Comparison of ENCODE assay signal across 20 cellular contexts in genomic region chr16:4241601-4242270, GRCh38. TPM values are rescaled to one million over a fixed set of nuclear protein-coding genes. Genes with fewer than 3 reads are reported as not detected.
DNase-seq lines count a peak whose midpoint lies in the region; ATAC-seq and TF ChIP-seq lines count a peak whose summit lies in the region.
"Had no signal": no experiment of that assay in that cellular context is flagged by ENCODE, and none has a peak within 500 bp of the region (broad histone marks: within the 10 kb centered on the region; RNA-seq: fewer than 3 reads in every experiment).

SRL (minus strand) TSS chr16:4242080; CDS start chr16:4242067, 13 bp downstream.

- peak within 1 kb of the TSS; percentile 53 for H3K27ac Mint-ChIP-seq in neural progenitor cell
- no peak within 1 kb of the TSS for H3K27ac Mint-ChIP-seq in stimulated activated naive B cell treated with anti-CD40 and anti-IgM and Interleukin-4, amounts not matched to agents 10 μg/mL and 1 μg/mL and 100 μg/mL, for 72 hours
- H3K27ac Mint-ChIP-seq in WTC11 = no peak within 1 kb of the TSS
- H3K27ac Mint-ChIP-seq: CD4-positive, alpha-beta T cell; memory B cell had no signal

- peaks cover 5% of the 10 kb centered on the region for H3K9me3 Mint-ChIP-seq in neural progenitor cell
- H3K9me3 Mint-ChIP-seq in stimulated activated naive B cell treated with anti-CD40 and anti-IgM and Interleukin-4, amounts not matched to agents 10 μg/mL and 1 μg/mL and 100 μg/mL, for 72 hours = no peaks in the 10 kb centered on the region
- H3K9me3 Mint-ChIP-seq in WTC11 = peaks cover 11% of the 10 kb centered on the region
- H3K9me3 Mint-ChIP-seq: CD4-positive, alpha-beta T cell; memory B cell had no signal

- H3K4me1 Mint-ChIP-seq in neural progenitor cell (peaks cover 32% of the 10 kb centered on the region), WTC11 (peaks cover 25% of the 10 kb centered on the region)
- H3K4me1 Mint-ChIP-seq in stimulated activated naive B cell treated with anti-CD40 and anti-IgM and Interleukin-4, amounts not matched to agents 10 μg/mL and 1 μg/mL and 100 μg/mL, for 72 hours = peaks cover 0 to 4% of the 10 kb centered on the region in 2 donors
- H3K4me1 Mint-ChIP-seq: memory B cell had no signal

- peak within 1 kb of the TSS; percentile 40 to 61 (median 52) for H3K4me3 ChIP-seq in heart right ventricle
- no peak within 1 kb of the TSS for H3K4me3 ChIP-seq in neural progenitor cell
- H3K4me3 ChIP-seq: testis had no signal

- H4K20me1 ChIP-seq in neural progenitor cell (ENCODE audit: low read depth) = no peaks in the 10 kb centered on the region

- WGBS in heart right ventricle, 2 donors = 39 to 49% methylated on average over 20 of the region's 20 CpGs

- H3K27me3 ChIP-seq in heart right ventricle = no peaks in the 10 kb centered on the region
- no peaks in the 10 kb centered on the region for H3K27me3 ChIP-seq in neural progenitor cell
- H3K27me3 ChIP-seq: testis had no signal

- TF ChIP-seq CTCF in heart right ventricle (IDR thresholded peaks at IDR 0.05) (no peak), neural progenitor cell (IDR thresholded peaks at IDR 0.05) (no peak), WTC11 (IDR thresholded peaks at IDR 0.05) (no peak)

- H3K36me3 ChIP-seq in heart right ventricle (no peaks in the 10 kb centered on the region), neural progenitor cell (no peaks in the 10 kb centered on the region)

- H3K4me3 Mint-ChIP-seq in neural progenitor cell = no peak within 1 kb of the TSS
- H3K4me3 Mint-ChIP-seq in stimulated activated naive B cell treated with anti-CD40 and anti-IgM and Interleukin-4, amounts not matched to agents 10 μg/mL and 1 μg/mL and 100 μg/mL, for 72 hours = no peak within 1 kb of the TSS
- H3K4me3 Mint-ChIP-seq in WTC11 = no peak within 1 kb of the TSS
- H3K4me3 Mint-ChIP-seq: CD4-positive, alpha-beta T cell; memory B cell had no signal

- no peaks in the 10 kb centered on the region for H3K36me3 Mint-ChIP-seq in neural progenitor cell
- no peaks in the 10 kb centered on the region for H3K36me3 Mint-ChIP-seq in stimulated activated naive B cell treated with anti-CD40 and anti-IgM and Interleukin-4, amounts not matched to agents 10 μg/mL and 1 μg/mL and 100 μg/mL, for 72 hours
- H3K36me3 Mint-ChIP-seq in WTC11 = peaks cover 6% of the 10 kb centered on the region; the same call in 1 of the 2 replicates

- H3K9me3 ChIP-seq in heart right ventricle = no peaks in the 10 kb centered on the region
- H3K9me3 ChIP-seq in neural progenitor cell (ENCODE audit: low read depth) = no peaks in the 10 kb centered on the region
- H3K9me3 ChIP-seq: testis had no signal

- ATAC-seq in heart right ventricle (peak; percentile 9 to 63 (median 44)), HG02642 (IDR thresholded peaks at IDR 0.05; ENCODE audit: poor library complexity, unreplicated experiment) (no peak), WTC11 (no peak)
- no peak for ATAC-seq in stimulated activated naive B cell treated with anti-CD40 and anti-IgM and Interleukin-4, amounts not matched to agents 10 μg/mL and 1 μg/mL and 100 μg/mL, for 72 hours (replicated peaks)

- peaks cover 0 to 43% (median 6%) of the 10 kb centered on the region in 9 donors for H3K4me1 ChIP-seq in heart right ventricle
- peaks cover 15% of the 10 kb centered on the region for H3K4me1 ChIP-seq in neural progenitor cell

- no peaks in the 10 kb centered on the region for H3K79me2 ChIP-seq in neural progenitor cell (ENCODE audit: low read depth)

- intact Hi-C loops in heart right ventricle (cut with DNase I) = loop anchor here in 5 of 10 donors (5.0 to 10.0 kb wide), 3 partner anchors 34 to 257 kb away; partner anchors contain the start of gene ADCY9 (in 1 of the 5)

- peaks cover 7% of the 10 kb centered on the region for H3F3A ChIP-seq in neural progenitor cell (ENCODE audit: low read depth)

- POLR2A ChIA-PET in WTC11 (lab: Charles Lee) = interaction anchor here (1.3 kb wide), 1 partner anchor 12 kb away, joined by 5 read pairs; no protein-coding TSS in a partner anchor

- H2AFZ ChIP-seq in neural progenitor cell (replicated peaks) = peak within 1 kb of the TSS; percentile 74

- DNase-seq in NCI-H1092 (lab: John Stamatoyannopoulos, UW) (peak; percentile 48), SHP77 treated with DMSO at 0.1 percent for 48 hours (lab: John Stamatoyannopoulos, UW) (peak; percentile 60), heart right ventricle (peak in 1 of 2 donors; percentile 49), neural progenitor cell (ENCODE audit: low spot score) (no peak), GM03348 (ENCODE audit: low spot score) (no peak), WTC11 (ENCODE audit: low spot score) (no peak)
- DNase-seq in stimulated activated naive B cell treated with anti-CD40 and anti-IgM and Interleukin-4, amounts not matched to agents 10 μg/mL and 1 μg/mL and 100 μg/mL, for 72 hours = no peak
- DNase-seq: activated CD4-positive, alpha-beta T cell treated with anti-CD3 and anti-CD28 coated beads for 48 hours; CD4-positive, alpha-beta T cell; cerebellar nuclear complex; effector memory CD4-positive, alpha-beta T cell; NCI-H146; NK-92 treated with Interleukin-12 subunit alpha and Interleukin-12 subunit beta, amount 100 ng/mL, for 24 hours; SW 1271; testis had no signal

- H3K9ac ChIP-seq in neural progenitor cell = no peak within 1 kb of the TSS

- CTCF ChIA-PET in WTC11 (lab: Charles Lee) = interaction anchor here (0.8 to 4.9 kb wide), 4 partner anchors 12 to 326 kb away, joined by 3 to 30 read pairs (median 4); no protein-coding TSS in a partner anchor

- H3K27ac ChIP-seq in heart right ventricle (peak within 1 kb of the TSS; percentile 81 to 97 (median 94)), neural progenitor cell (no peak within 1 kb of the TSS)

- H3K27me3 Mint-ChIP-seq in neural progenitor cell (ENCODE audit: insufficient read depth, low read depth) (peaks cover 4% of the 10 kb centered on the region), WTC11 (ENCODE audit: low read depth) (no peaks in the 10 kb centered on the region; the same call in 1 of the 2 replicates)
- peaks cover 16 to 28% of the 10 kb centered on the region in 2 donors for H3K27me3 Mint-ChIP-seq in stimulated activated naive B cell treated with anti-CD40 and anti-IgM and Interleukin-4, amounts not matched to agents 10 μg/mL and 1 μg/mL and 100 μg/mL, for 72 hours

- no peak within 1 kb of the TSS for H3K4me2 ChIP-seq in neural progenitor cell

TF ChIP-seq in WTC11, 78 proteins besides CTCF, POLR2A, EP300 and RAD21:
- no peak for TF ChIP-seq ZNF396 (CRISPR knock-in tag; IDR thresholded peaks at IDR 0.05; ENCODE audit: borderline replicate concordance)
- no peak for TF ChIP-seq CBFB (CRISPR knock-in tag; IDR thresholded peaks at IDR 0.05; ENCODE audit: low read depth)
- TF ChIP-seq TEAD4 (CRISPR knock-in tag; IDR thresholded peaks at IDR 0.05) = no peak
- no peak for TF ChIP-seq ERG (CRISPR knock-in tag; IDR thresholded peaks at IDR 0.05)
TF ChIP-seq in WTC11: peak in this region for 0.

RNA-seq across cellular contexts. Expression of gene SRL, which starts in this region (rescaled TPM):
- total RNA-seq in heart right ventricle = 100 to 1,000 TPM; 443 to 587 (median 486) TPM
- 100 to 1,000 TPM; 161 to 224 TPM for polyA plus RNA-seq in heart right ventricle
- total RNA-seq in neural progenitor cell (ENCODE audit: low replicate concordance) = 0.06 and 0.22 TPM in 2 replicates
- 0.11 TPM in 1 of 3 replicates, not detected in the others for total RNA-seq in WTC11 (2021)
- total RNA-seq: CD4-positive, alpha-beta T cell; M059J; RPMI7951 had no signal
- polyA plus RNA-seq: neural cell had no signal

Comparison
In these comparisons a context has a peak if more than half of its experiments do, and no peak if none do; other contexts are left out.
1. RNA of gene SRL (total RNA-seq): 443 to 587 TPM in heart right ventricle; 0.06 to 0.22 TPM in neural progenitor cell and 0.11 TPM in WTC11; every median in the first group is over 100 times any median in the second.
2. DNase-seq: peak in NCI-H1092 (single experiment) and SHP77 treated with DMSO at 0.1 percent for 48 hours (single experiment); none in neural progenitor cell (single experiment), stimulated activated naive B cell treated with anti-CD40 and anti-IgM and Interleukin-4, amounts not matched to agents 10 μg/mL and 1 μg/mL and 100 μg/mL, for 72 hours (single experiment), GM03348 (single experiment) and WTC11 (single experiment).
3. ATAC-seq: peak in heart right ventricle (8 of 8); none in HG02642 (single experiment), stimulated activated naive B cell treated with anti-CD40 and anti-IgM and Interleukin-4, amounts not matched to agents 10 μg/mL and 1 μg/mL and 100 μg/mL, for 72 hours (0 of 2) and WTC11 (single experiment).